8 cellular contexts compared by ENCODE assay signal in the genomic region with DNA sequence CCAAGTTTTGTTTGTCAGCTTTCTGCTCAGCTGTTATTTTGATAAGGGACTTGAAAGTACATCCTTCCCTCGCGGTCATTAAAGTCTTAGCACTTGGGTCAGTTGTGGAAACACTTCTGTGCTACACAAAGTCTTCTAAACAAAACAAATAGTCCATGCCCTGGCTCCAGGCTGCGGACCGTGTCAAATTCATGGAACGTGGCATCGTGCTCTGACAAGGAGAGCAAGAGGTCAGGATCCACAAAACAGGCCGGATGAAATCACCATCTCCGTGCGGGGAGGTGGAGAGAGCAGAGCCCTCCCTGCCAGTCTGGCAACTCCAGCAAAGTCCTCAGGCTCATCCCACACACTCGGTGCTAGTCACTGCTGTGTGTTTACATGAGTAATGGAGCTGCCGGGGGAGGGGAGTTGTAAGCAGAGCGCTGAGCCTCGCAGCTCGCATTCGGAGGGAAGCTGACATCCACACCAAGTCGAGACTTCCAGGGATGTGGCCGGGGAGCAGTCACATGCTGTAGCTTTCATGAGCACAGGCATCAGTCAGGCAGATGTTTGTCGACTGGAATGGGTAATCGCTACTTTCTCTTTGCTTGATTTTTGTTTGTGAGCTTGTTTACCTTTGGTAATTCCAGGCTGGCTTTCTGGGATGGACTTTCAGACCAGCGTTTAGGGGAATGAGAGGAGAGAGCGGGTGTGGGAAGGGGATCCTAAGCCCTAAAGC.
DNase-seq lines count a peak whose midpoint lies in the region; ATAC-seq and TF ChIP-seq lines count a peak whose summit lies in the region.

No MANE protein-coding gene starts in this region.

- peaks cover 71% of the 10 kb centered on the region for H3K36me3 Mint-ChIP-seq in activated naive CD8-positive, alpha-beta T cell treated with anti-CD3 and anti-CD28 coated beads for 36 hours
- H3K36me3 Mint-ChIP-seq in glutamatergic neuron (ENCODE audit: unreplicated experiment) = no peaks in the 10 kb centered on the region

- WGBS in thymus = 88% methylated on average over 21 of the region's 21 CpGs

- H3K27ac Mint-ChIP-seq in activated naive CD8-positive, alpha-beta T cell treated with anti-CD3 and anti-CD28 coated beads for 36 hours = peak overlapping the region; percentile 98
- H3K27ac Mint-ChIP-seq in glutamatergic neuron (ENCODE audit: unreplicated experiment) = peak overlapping the region; percentile 35

- peaks cover 87% of the 10 kb centered on the region for H3K4me1 Mint-ChIP-seq in activated naive CD8-positive, alpha-beta T cell treated with anti-CD3 and anti-CD28 coated beads for 36 hours
- H3K4me1 Mint-ChIP-seq in glutamatergic neuron (ENCODE audit: low read depth, unreplicated experiment) = peaks cover 37% of the 10 kb centered on the region

- H3K4me1 ChIP-seq in SJCRH30 = peaks cover 33% of the 10 kb centered on the region
- peaks cover 64% of the 10 kb centered on the region for H3K4me1 ChIP-seq in osteoblast (ENCODE audit: insufficient read depth, low read length)
- H3K4me1 ChIP-seq in thymus (ENCODE audit: control insufficient read depth, insufficient read depth, low read length) = peaks cover 19% of the 10 kb centered on the region

- H3K36me3 ChIP-seq in SJCRH30 = peaks cover 7% of the 10 kb centered on the region; the same call in 1 of the 2 replicates
- H3K36me3 ChIP-seq in osteoblast (ENCODE audit: insufficient read depth, low read length) = peaks cover 28% of the 10 kb centered on the region
- H3K36me3 ChIP-seq in thymus (ENCODE audit: control insufficient read depth, insufficient read depth) = peaks cover 17% of the 10 kb centered on the region

- peaks cover 29% of the 10 kb centered on the region for H4K20me1 ChIP-seq in osteoblast (ENCODE audit: insufficient read depth, low read length)

- H3K4me3 ChIP-seq in SJCRH30 = peak overlapping the region; percentile 52
- H3K4me3 ChIP-seq in osteoblast (ENCODE audit: insufficient read depth, low read length) = peak overlapping the region; percentile 77
- no peak overlapping the region for H3K4me3 ChIP-seq in thymus (ENCODE audit: low read length)

- H3K27me3 Mint-ChIP-seq in activated naive CD8-positive, alpha-beta T cell treated with anti-CD3 and anti-CD28 coated beads for 36 hours = no peaks in the 10 kb centered on the region
- peaks cover 2% of the 10 kb centered on the region for H3K27me3 Mint-ChIP-seq in glutamatergic neuron (ENCODE audit: unreplicated experiment)

- H3K27me3 ChIP-seq in SJCRH30 (no peaks in the 10 kb centered on the region), osteoblast (ENCODE audit: insufficient read depth, low read length) (no peaks in the 10 kb centered on the region), thymus (ENCODE audit: control insufficient read depth, insufficient read depth) (no peaks in the 10 kb centered on the region)

- no peak overlapping the region for H2AFZ ChIP-seq in osteoblast (ENCODE audit: low read length)

- peak overlapping the region; percentile 59 for H3K4me3 Mint-ChIP-seq in activated naive CD8-positive, alpha-beta T cell treated with anti-CD3 and anti-CD28 coated beads for 36 hours
- peak overlapping the region; percentile 63 for H3K4me3 Mint-ChIP-seq in glutamatergic neuron (ENCODE audit: unreplicated experiment)

- ATAC-seq in GM18498 (IDR thresholded peaks at IDR 0.05; ENCODE audit: unreplicated experiment) = no peak

- no peak for TF ChIP-seq CTCF in glutamatergic neuron (IDR thresholded peaks at IDR 0.05; ENCODE audit: partially characterized antibody, unreplicated experiment)
- no peak for TF ChIP-seq CTCF in osteoblast (IDR thresholded peaks at IDR 0.05; ENCODE audit: extremely low read depth, low read depth, low read length)

- peaks cover 3% of the 10 kb centered on the region for H3K9me3 Mint-ChIP-seq in activated naive CD8-positive, alpha-beta T cell treated with anti-CD3 and anti-CD28 coated beads for 36 hours
- H3K9me3 Mint-ChIP-seq in glutamatergic neuron (ENCODE audit: unreplicated experiment) = no peaks in the 10 kb centered on the region

- peak; percentile 52 for DNase-seq in NCI-H2171 treated with DMSO at 0.1 percent for 48 hours (lab: John Stamatoyannopoulos, UW)
- no peak for DNase-seq in NCI-H2171 (lab: John Stamatoyannopoulos, UW)
- DNase-seq in SJCRH30 = peak; percentile 95
- no peak for DNase-seq in activated naive CD8-positive, alpha-beta T cell treated with anti-CD3 and anti-CD28 coated beads for 36 hours
- DNase-seq in glutamatergic neuron = peak; percentile 58
- peak; percentile 77 for DNase-seq in osteoblast (ENCODE audit: insufficient read length, low spot score, missing footprints)

- peak overlapping the region; percentile 88 for H3K4me2 ChIP-seq in osteoblast (ENCODE audit: insufficient read depth, low read length)

- H3K79me2 ChIP-seq in osteoblast (ENCODE audit: insufficient read depth, low read length) = peaks cover 74% of the 10 kb centered on the region

- H3K27ac ChIP-seq in SJCRH30 (peak overlapping the region; percentile 68), osteoblast (ENCODE audit: low read depth, low read length) (peak overlapping the region; percentile 93), thymus (ENCODE audit: low read depth) (peak overlapping the region; percentile 72)

- no peaks in the 10 kb centered on the region for H3K9me3 ChIP-seq in SJCRH30 (replicated peaks)
- no peaks in the 10 kb centered on the region for H3K9me3 ChIP-seq in osteoblast (ENCODE audit: low read depth, low read length)
- no peaks in the 10 kb centered on the region for H3K9me3 ChIP-seq in thymus (ENCODE audit: control insufficient read depth)

Comparison
In these comparisons a context has a peak if more than half of its experiments do, and no peak if none do; other contexts are left out.
1. DNase-seq: peak in NCI-H2171 treated with DMSO at 0.1 percent for 48 hours (single experiment), SJCRH30 (2 of 2), glutamatergic neuron (single experiment) and osteoblast (single experiment); none in NCI-H2171 (single experiment) and activated naive CD8-positive, alpha-beta T cell treated with anti-CD3 and anti-CD28 coated beads for 36 hours (single experiment).
2. Peak in every context shown above with its lines, with median percentiles within 50 percentile points of each other: H3K27ac ChIP-seq.